In the genomic region with DNA sequence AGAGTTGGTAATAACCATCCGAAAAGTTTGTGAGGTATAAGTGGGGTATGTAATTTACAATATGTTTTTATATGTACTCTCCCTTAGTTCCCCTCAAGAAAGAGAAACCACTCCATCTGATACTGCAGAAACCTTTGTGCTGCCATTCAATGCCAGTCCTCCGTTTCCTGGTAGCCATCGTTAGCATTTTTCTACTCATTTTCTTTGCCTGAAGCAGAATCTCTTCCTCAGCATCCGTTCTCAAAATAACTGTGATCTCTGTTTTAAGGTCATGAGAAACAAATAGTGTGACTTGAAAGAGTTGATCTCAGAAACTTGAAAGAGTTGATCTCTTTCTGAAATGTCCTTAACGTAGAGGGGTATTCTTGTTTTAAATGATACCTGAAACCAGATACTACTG, we compare ENCODE assay signal across 8 cellular contexts. TPM values are rescaled to one million over a fixed set of nuclear protein-coding genes. Genes with fewer than 3 reads are reported as not detected.
DNase-seq lines count a peak whose midpoint lies in the region; ATAC-seq, FAIRE-seq and TF ChIP-seq lines count a peak whose summit lies in the region.

No MANE protein-coding gene starts in this region.

- FAIRE-seq in D721Med (lab: Jason Lieb, UNC) = peak; percentile 67

- TF ChIP-seq POLR2A in ovary (IDR thresholded peaks at IDR 0.05) = no peak

- peaks cover 59% of the 10 kb centered on the region for H3K36me3 ChIP-seq in OCI-LY1 (ENCODE audit: insufficient read depth, low read length)
- H3K36me3 ChIP-seq in endodermal cell (ENCODE audit: control insufficient read depth, insufficient read depth, low read length) = peaks cover 60% of the 10 kb centered on the region
- H3K36me3 ChIP-seq in ovary = no peaks in the 10 kb centered on the region

- H3K27me3 ChIP-seq in OCI-LY1 (ENCODE audit: insufficient read depth, low read length) (no peaks in the 10 kb centered on the region), endodermal cell (ENCODE audit: control insufficient read depth, insufficient read depth, low read length, poor library complexity, severe bottlenecking) (no peaks in the 10 kb centered on the region), ovary (no peaks in the 10 kb centered on the region)

- no peaks in the 10 kb centered on the region for H3F3A ChIP-seq in OCI-LY1 (ENCODE audit: insufficient read depth, low read length)

- H3K79me2 ChIP-seq in OCI-LY1 (ENCODE audit: insufficient read depth, low read length) = peaks cover 78% of the 10 kb centered on the region

- H4K20me1 ChIP-seq in OCI-LY1 (ENCODE audit: insufficient read depth, low read length) = no peaks in the 10 kb centered on the region

- peak overlapping the region; percentile 85 for H3K4me3 ChIP-seq in OCI-LY1 (ENCODE audit: low read depth, low read length, poor library complexity, severe bottlenecking)
- peak overlapping the region; percentile 98 for H3K4me3 ChIP-seq in endodermal cell (ENCODE audit: low read length)
- peak overlapping the region; percentile 92 for H3K4me3 ChIP-seq in ovary

- H3K27ac ChIP-seq in OCI-LY1 (ENCODE audit: low read depth, low read length, poor library complexity, severe bottlenecking) (peak overlapping the region; percentile 59), endodermal cell (ENCODE audit: low read depth, low read length) (no peak overlapping the region), ovary (no peak overlapping the region)

- H3K9me3 Mint-ChIP-seq in endodermal cell = no peaks in the 10 kb centered on the region

- DNase-seq in D721Med (ENCODE audit: insufficient read length, low spot score) (no peak), endodermal cell (no peak), ovary (no peak), NCI-H1417 treated with DMSO at 0.1 percent for 48 hours (lab: John Stamatoyannopoulos, UW) (no peak), NCI-H1092 treated with DMSO at 0.1 percent for 48 hours (lab: John Stamatoyannopoulos, UW) (no peak)

- intact Hi-C loops in ovary (cut with DNase I) = no loop called here

- peak overlapping the region; percentile 98 for H3K27ac Mint-ChIP-seq in endodermal cell

- H2AFZ ChIP-seq in OCI-LY1 (ENCODE audit: low read length) = no peak overlapping the region

- H3K9me3 ChIP-seq in OCI-LY1 (ENCODE audit: low read length) (no peaks in the 10 kb centered on the region), endodermal cell (ENCODE audit: control insufficient read depth, low read length) (no peaks in the 10 kb centered on the region), ovary (no peaks in the 10 kb centered on the region)

- ATAC-seq in GM18867 (IDR thresholded peaks at IDR 0.05; ENCODE audit: unreplicated experiment) (no peak), HG03135 (IDR thresholded peaks at IDR 0.05; ENCODE audit: unreplicated experiment) (no peak)

- H3K36me3 Mint-ChIP-seq in endodermal cell (ENCODE audit: low read depth) = peaks cover 53% of the 10 kb centered on the region

- H3K4me1 Mint-ChIP-seq in endodermal cell = peaks cover 20% of the 10 kb centered on the region

- H3K4me2 ChIP-seq in OCI-LY1 (ENCODE audit: low read length) = peak overlapping the region; percentile 84

- H3K9ac ChIP-seq in OCI-LY1 (ENCODE audit: low read length) = peak overlapping the region; percentile 85
- H3K9ac ChIP-seq in endodermal cell (ENCODE audit: extremely low read depth, low read length, poor library complexity, severe bottlenecking) = peak overlapping the region; percentile 96

- no peak for TF ChIP-seq EP300 in ovary (IDR thresholded peaks at IDR 0.05)

- TF ChIP-seq CTCF in D721Med (IDR thresholded peaks at IDR 0.05; ENCODE audit: insufficient read depth, missing control alignments) (no peak), OCI-LY1 (IDR thresholded peaks at IDR 0.05; ENCODE audit: low read length) (no peak), endodermal cell (conservative IDR thresholded peaks at IDR 0.05) (no peak), ovary (IDR thresholded peaks at IDR 0.05) (no peak)

- H3K4me3 Mint-ChIP-seq in endodermal cell = peak overlapping the region; percentile 84

- no peaks in the 10 kb centered on the region for H3K9me2 ChIP-seq in OCI-LY1 (ENCODE audit: low read depth, low read length)

- H3K4me1 ChIP-seq in OCI-LY1 (ENCODE audit: insufficient read depth, low read length, severe bottlenecking) (peaks cover 32% of the 10 kb centered on the region), endodermal cell (ENCODE audit: control insufficient read depth, insufficient read depth, low read length) (no peaks in the 10 kb centered on the region), ovary (ENCODE audit: insufficient read depth) (peaks cover 4% of the 10 kb centered on the region)

- H3K27me3 Mint-ChIP-seq in endodermal cell (ENCODE audit: insufficient read depth) = no peaks in the 10 kb centered on the region

- 24 to 37% methylated on average over 4 to 5 of the region's 5 CpGs for WGBS in endodermal cell (ENCODE audit: insufficient coverage in 1 of 2, insufficient read length in 1 of 2), 2 experiments
- 8 to 17% (median 14%) methylated on average over 5 of the region's 5 CpGs for whole genome bisulfite sequencing in ovary, 3 donors

RNA-seq across cellular contexts. Expression of gene PTCD3, which starts 1.0 kb away (rescaled TPM):
- total RNA-seq in endodermal cell (100 to 1,000 TPM; 184 to 191 TPM), ovary (10 to 100 TPM; 60.5 to 98.5 (median 79.4) TPM)
- polyA plus RNA-seq in endodermal cell (2013, experiment 1 of 2) = 149 TPM
- 126 TPM for polyA plus RNA-seq in endodermal cell (2013, experiment 2 of 2)
- polyA plus RNA-seq in ovary = 10 to 100 TPM; 32.5 to 93.8 TPM

RNA-seq across cellular contexts. Expression of gene POLR1A, which starts 1.3 kb away (rescaled TPM):
- total RNA-seq in endodermal cell (10 to 100 TPM; 37.9 to 45.5 TPM), ovary (10 to 100 TPM; 11.3 to 43.9 (median 28.8) TPM)
- polyA plus RNA-seq in endodermal cell (2013, experiment 1 of 2) = 20.6 TPM
- polyA plus RNA-seq in endodermal cell (2013, experiment 2 of 2) = 19.8 TPM
- polyA plus RNA-seq in ovary = 10 to 100 TPM in 1 of 2 donors, 1 to 10 TPM in 1; 4.7 to 19.6 TPM
